In genomic region chr2:230919681-230920080, GRCh38 we compare ENCODE assay signal across 14 cellular contexts. TPM values are rescaled to one million over a fixed set of nuclear protein-coding genes. Genes with fewer than 3 reads are reported as not detected.
A peak's percentile ranks its signal among the peaks of the same experiment; 100 is the strongest.
DNase-seq lines count a peak whose midpoint lies in the region; ATAC-seq, FAIRE-seq and TF ChIP-seq lines count a peak whose summit lies in the region.
"Had no signal": no experiment of that assay in that cellular context is flagged by ENCODE, and none has a peak within 500 bp of the region (broad histone marks: within the 10 kb centered on the region; RNA-seq: fewer than 3 reads in every experiment).

No MANE protein-coding gene starts in this region.

- H3K27me3 ChIP-seq in PC-9 (ENCODE audit: insufficient read depth, low read depth): peaks cover 8% of the 10 kb centered on the region; the same call in 1 of the 2 replicates

- no peaks in the 10 kb centered on the region for H3K36me3 ChIP-seq in PC-9 (ENCODE audit: low read depth)

- POLR2A ChIA-PET in activated CD4-positive, alpha-beta T cell treated with anti-CD3 and anti-CD28 coated beads, Interleukin-2, amount 10 ng/mL, durations not matched to agents 7 days and 5 days (lab: Charles Lee): no interaction called here
- POLR2A ChIA-PET in activated CD4-positive, alpha-beta memory T cell treated with anti-CD3 and anti-CD28 coated beads, Interleukin-2, amount 10 ng/mL, durations not matched to agents 7 days and 5 days (lab: Charles Lee): interaction anchor here (1.6 to 2.3 kb wide), 4 partner anchors 13 to 65 kb away, joined by 5 to 10 read pairs (median 7); no protein-coding TSS in a partner anchor
- POLR2A ChIA-PET in PC-9 (lab: Charles Lee; ENCODE audit: unreplicated experiment): no interaction called here

- peaks cover 47% of the 10 kb centered on the region for H3K4me1 Mint-ChIP-seq in activated CD4-positive, alpha-beta T cell treated with anti-CD3 and anti-CD28 coated beads, Interleukin-2, amount 10 ng/mL, durations not matched to agents 7 days and 5 days
- H3K4me1 Mint-ChIP-seq in activated CD4-positive, alpha-beta memory T cell treated with anti-CD3 and anti-CD28 coated beads, Interleukin-2, amount 10 ng/mL, durations not matched to agents 7 days and 5 days: peaks cover 56% of the 10 kb centered on the region
- peaks cover 39% of the 10 kb centered on the region for H3K4me1 Mint-ChIP-seq in dendritic cell treated with granulocyte-macrophage colony-stimulating factor and Interleukin-4, amounts not matched to agents 40 ng/mL and 50 ng/mL, for 4 days (ENCODE audit: low read depth)

- H3K9me3 ChIP-seq in PC-9 (ENCODE audit: insufficient read depth, low read depth): no peaks in the 10 kb centered on the region

- ATAC-seq in HG02678 (IDR thresholded peaks at IDR 0.05; ENCODE audit: unreplicated experiment) (no peak), GM19452 (IDR thresholded peaks at IDR 0.05; ENCODE audit: unreplicated experiment) (no peak)
- ATAC-seq: HCT116 had no signal

- H2AFZ ChIP-seq in PC-9: no peak overlapping the region

- no peak overlapping the region for H3K4me3 Mint-ChIP-seq in activated CD4-positive, alpha-beta T cell treated with anti-CD3 and anti-CD28 coated beads, Interleukin-2, amount 10 ng/mL, durations not matched to agents 7 days and 5 days
- H3K4me3 Mint-ChIP-seq in activated CD4-positive, alpha-beta memory T cell treated with anti-CD3 and anti-CD28 coated beads, Interleukin-2, amount 10 ng/mL, durations not matched to agents 7 days and 5 days: no peak overlapping the region
- H3K4me3 Mint-ChIP-seq in dendritic cell treated with granulocyte-macrophage colony-stimulating factor and Interleukin-4, amounts not matched to agents 40 ng/mL and 50 ng/mL, for 4 days: no peak overlapping the region

- no peaks in the 10 kb centered on the region for H3F3A ChIP-seq in PC-9 (ENCODE audit: insufficient read depth, low read depth)

- peak; percentile 13 for FAIRE-seq in G401.6 (lab: Jason Lieb, UNC)
- FAIRE-seq: A204.1 had no signal

- no peaks in the 10 kb centered on the region for H3K79me2 ChIP-seq in PC-9 (ENCODE audit: low read depth)

- no peak for TF ChIP-seq CTCF in PC-9 (conservative IDR thresholded peaks at IDR 0.05)

- H3K27ac Mint-ChIP-seq in activated CD4-positive, alpha-beta T cell treated with anti-CD3 and anti-CD28 coated beads, Interleukin-2, amount 10 ng/mL, durations not matched to agents 7 days and 5 days: peak overlapping the region; percentile 74
- peak overlapping the region; percentile 12 for H3K27ac Mint-ChIP-seq in activated CD4-positive, alpha-beta memory T cell treated with anti-CD3 and anti-CD28 coated beads, Interleukin-2, amount 10 ng/mL, durations not matched to agents 7 days and 5 days
- peak overlapping the region; percentile 39 for H3K27ac Mint-ChIP-seq in dendritic cell treated with granulocyte-macrophage colony-stimulating factor and Interleukin-4, amounts not matched to agents 40 ng/mL and 50 ng/mL, for 4 days

- DNase-seq in activated CD4-positive, alpha-beta T cell treated with anti-CD3 and anti-CD28 coated beads, Interleukin-2, amount 10 ng/mL, durations not matched to agents 7 days and 5 days: no peak
- no peak for DNase-seq in activated CD4-positive, alpha-beta T cell treated with anti-CD3 and anti-CD28 coated beads, Interleukin-2, amount 50 U/mL, for 48 hours
- DNase-seq in activated CD4-positive, alpha-beta memory T cell treated with anti-CD3 and anti-CD28 coated beads, Interleukin-2, amount 10 ng/mL, durations not matched to agents 7 days and 5 days: no peak
- DNase-seq in PC-9: no peak
- DNase-seq: C1 segment of cervical spinal cord, EL, NCI-H1694 treated with DMSO at 0.1 percent for 48 hours, NCI-H69 had no signal

- CTCF ChIA-PET in activated CD4-positive, alpha-beta T cell treated with anti-CD3 and anti-CD28 coated beads, Interleukin-2, amount 10 ng/mL, durations not matched to agents 7 days and 5 days (lab: Charles Lee): interaction anchor here (0.8 to 1.1 kb wide), 3 partner anchors 18 to 55 kb away, joined by 3 read pairs; no protein-coding TSS in a partner anchor
- CTCF ChIA-PET in activated CD4-positive, alpha-beta memory T cell treated with anti-CD3 and anti-CD28 coated beads, Interleukin-2, amount 10 ng/mL, durations not matched to agents 7 days and 5 days (lab: Charles Lee): interaction anchor here (1.0 to 1.9 kb wide), 3 partner anchors 36 to 95 kb away, joined by 4 to 8 read pairs (median 6); no protein-coding TSS in a partner anchor
- CTCF ChIA-PET in PC-9 (lab: Charles Lee): interaction anchor here (0.7 kb wide), 1 partner anchor 941 kb away, joined by 3 read pairs; no protein-coding TSS in a partner anchor

- no peaks in the 10 kb centered on the region for H3K36me3 Mint-ChIP-seq in activated CD4-positive, alpha-beta T cell treated with anti-CD3 and anti-CD28 coated beads, Interleukin-2, amount 10 ng/mL, durations not matched to agents 7 days and 5 days (ENCODE audit: low read depth)
- no peaks in the 10 kb centered on the region for H3K36me3 Mint-ChIP-seq in activated CD4-positive, alpha-beta memory T cell treated with anti-CD3 and anti-CD28 coated beads, Interleukin-2, amount 10 ng/mL, durations not matched to agents 7 days and 5 days (ENCODE audit: low read depth)
- no peaks in the 10 kb centered on the region for H3K36me3 Mint-ChIP-seq in dendritic cell treated with granulocyte-macrophage colony-stimulating factor and Interleukin-4, amounts not matched to agents 40 ng/mL and 50 ng/mL, for 4 days (ENCODE audit: low read depth)

- H3K4me2 ChIP-seq in PC-9: no peak overlapping the region

- no peaks in the 10 kb centered on the region for H3K9me3 Mint-ChIP-seq in activated CD4-positive, alpha-beta T cell treated with anti-CD3 and anti-CD28 coated beads, Interleukin-2, amount 10 ng/mL, durations not matched to agents 7 days and 5 days
- H3K9me3 Mint-ChIP-seq in activated CD4-positive, alpha-beta memory T cell treated with anti-CD3 and anti-CD28 coated beads, Interleukin-2, amount 10 ng/mL, durations not matched to agents 7 days and 5 days: no peaks in the 10 kb centered on the region
- H3K9me3 Mint-ChIP-seq in dendritic cell treated with granulocyte-macrophage colony-stimulating factor and Interleukin-4, amounts not matched to agents 40 ng/mL and 50 ng/mL, for 4 days: no peaks in the 10 kb centered on the region

- H3K4me1 ChIP-seq in PC-9 (replicated peaks; ENCODE audit: insufficient read depth): no peaks in the 10 kb centered on the region

- no peaks in the 10 kb centered on the region for H4K20me1 ChIP-seq in PC-9 (ENCODE audit: insufficient read depth)

- no TSS peak for BruUV-seq in PC-9 (replicated peaks; lab: Mats Ljungman, UMichigan)

- no peak overlapping the region for H3K4me3 ChIP-seq in PC-9

- H3K27me3 Mint-ChIP-seq in activated CD4-positive, alpha-beta T cell treated with anti-CD3 and anti-CD28 coated beads, Interleukin-2, amount 10 ng/mL, durations not matched to agents 7 days and 5 days: peaks cover 7% of the 10 kb centered on the region
- H3K27me3 Mint-ChIP-seq in activated CD4-positive, alpha-beta memory T cell treated with anti-CD3 and anti-CD28 coated beads, Interleukin-2, amount 10 ng/mL, durations not matched to agents 7 days and 5 days: peaks cover 23% of the 10 kb centered on the region
- peaks cover 4% of the 10 kb centered on the region for H3K27me3 Mint-ChIP-seq in dendritic cell treated with granulocyte-macrophage colony-stimulating factor and Interleukin-4, amounts not matched to agents 40 ng/mL and 50 ng/mL, for 4 days

- no peak overlapping the region for H3K27ac ChIP-seq in PC-9

- intact Hi-C loops in dendritic cell treated with granulocyte-macrophage colony-stimulating factor and Interleukin-4, amounts not matched to agents 40 ng/mL and 50 ng/mL, for 4 days (cut with micrococcal nuclease): no loop called here
- intact Hi-C loops in PC-9 (cut with micrococcal nuclease; ENCODE audit: unreplicated experiment): no loop called here

- H3K9me2 ChIP-seq in PC-9 (ENCODE audit: insufficient read depth): no peaks in the 10 kb centered on the region

RNA-seq across cellular contexts. Expression of gene GPR55, which starts 5.4 kb away (rescaled TPM):
- total RNA-seq in activated CD4-positive, alpha-beta T cell treated with anti-CD3 and anti-CD28 coated beads, Interleukin-2, amount 10 ng/mL, durations not matched to agents 7 days and 5 days: 1 to 10 TPM; 9.2 to 9.4 TPM
- total RNA-seq in activated CD4-positive, alpha-beta memory T cell treated with anti-CD3 and anti-CD28 coated beads, Interleukin-2, amount 10 ng/mL, durations not matched to agents 7 days and 5 days: 1 to 10 TPM; 7.3 to 7.4 TPM
- not detected in 2 replicates for total RNA-seq in PC-9 (2021)

RNA-seq across cellular contexts. Expression of gene ITM2C, which starts 54.9 kb away (rescaled TPM):
- 10 to 100 TPM; 29.4 to 30.4 TPM for total RNA-seq in activated CD4-positive, alpha-beta T cell treated with anti-CD3 and anti-CD28 coated beads, Interleukin-2, amount 10 ng/mL, durations not matched to agents 7 days and 5 days
- 10 to 100 TPM; 25.4 to 26.8 TPM for total RNA-seq in activated CD4-positive, alpha-beta memory T cell treated with anti-CD3 and anti-CD28 coated beads, Interleukin-2, amount 10 ng/mL, durations not matched to agents 7 days and 5 days
- total RNA-seq in PC-9 (2021): 76.0 and 96.4 TPM in 2 replicates

Comparison
In these comparisons a context has a peak if more than half of its experiments do, and no peak if none do; other contexts are left out.
1. H3K27ac Mint-ChIP-seq: peak in every context shown above with its lines; median percentile 74 in activated CD4-positive, alpha-beta T cell treated with anti-CD3 and anti-CD28 coated beads, Interleukin-2, amount 10 ng/mL, durations not matched to agents 7 days and 5 days; 39 in dendritic cell treated with granulocyte-macrophage colony-stimulating factor and Interleukin-4, amounts not matched to agents 40 ng/mL and 50 ng/mL, for 4 days; 12 in activated CD4-positive, alpha-beta memory T cell treated with anti-CD3 and anti-CD28 coated beads, Interleukin-2, amount 10 ng/mL, durations not matched to agents 7 days and 5 days.